19 cellular contexts compared by ENCODE assay signal in genomic region chr1:43008425-43009108, GRCh38. TPM values are rescaled to one million over a fixed set of nuclear protein-coding genes. Genes with fewer than 3 reads are reported as not detected.
DNase-seq lines count a peak whose midpoint lies in the region; FAIRE-seq and TF ChIP-seq lines count a peak whose summit lies in the region.
"Had no signal": no experiment of that assay in that cellular context is flagged by ENCODE, and none has a peak within 500 bp of the region (broad histone marks: within the 10 kb centered on the region; RNA-seq: fewer than 3 reads in every experiment).

No MANE protein-coding gene starts in this region.

- dilution Hi-C loops in keratinocyte (cut with MboI; ENCODE audit: extremely low pct_ligation_motif_present, low sequenced_read_pairs): no loop called here

- no peaks in the 10 kb centered on the region for H3K79me2 ChIP-seq in keratinocyte (ENCODE audit: control insufficient read depth, insufficient read depth, low read length)

- TF ChIP-seq CTCF in keratinocyte (optimal IDR thresholded peaks at IDR 0.05 in 1 of 3, IDR thresholded peaks at IDR 0.05 in 1 of 3, conservative IDR thresholded peaks at IDR 0.05 in 1 of 3; ENCODE audit: extremely low read depth in 1 of 3, insufficient read depth in 2 of 3, low read length in 3 of 3) (no peak), testis (IDR thresholded peaks at IDR 0.05) (no peak), left ventricle myocardium inferior (IDR thresholded peaks at IDR 0.05; ENCODE audit: borderline replicate concordance) (no peak)

- peak; percentile 27; the same call in 1 of the 2 replicates for TF ChIP-seq RAD21 in Ishikawa (IDR thresholded peaks at IDR 0.05; ENCODE audit: low read depth)

- DNase-seq in dermis blood vessel endothelial cell: peak; percentile 41
- peak; percentile 65 for DNase-seq in keratinocyte (ENCODE audit: low read depth, low spot score)
- peak; percentile 19 for DNase-seq in testis
- no peak for DNase-seq in NCI-H187 (lab: John Stamatoyannopoulos, UW)
- no peak for DNase-seq in cortex of kidney (lab: John Stamatoyannopoulos, UW)
- no peak for DNase-seq in left ventricle myocardium inferior
- DNase-seq: activated CD4-positive, CD25-positive, alpha-beta regulatory T cell treated with anti-CD3 and anti-CD28 coated beads, Interleukin-2, amount 50 U/mL, for 72 hours; activated naive CD8-positive, alpha-beta T cell treated with anti-CD3 and anti-CD28 coated beads for 36 hours; EL; immature natural killer cell; IMR-90; NCI-H1417 treated with DMSO at 0.1 percent for 48 hours; NCI-H524 treated with DMSO at 0.1 percent for 48 hours; posterior cingulate gyrus; upper lobe of left lung had no signal

- TF ChIP-seq EP300 in Ishikawa (IDR thresholded peaks at IDR 0.05; ENCODE audit: borderline replicate concordance): peak; percentile 99

- H3K4me3 ChIP-seq in keratinocyte (ENCODE audit: control insufficient read depth in 2 of 3, extremely low read depth in 1 of 3, insufficient read depth in 2 of 3, low read depth in 1 of 3, low read length in 3 of 3) (no peak overlapping the region), testis (no peak overlapping the region), left ventricle myocardium inferior (no peak overlapping the region)
- H3K4me3 ChIP-seq: BLaER1 treated with 17β-estradiol and CSF1 and Interleukin-3, amounts not matched to agents 10 nM and 100 nM; upper lobe of left lung had no signal

- H3K4me1 ChIP-seq in keratinocyte (ENCODE audit: control insufficient read depth, extremely low read depth, insufficient read depth, low read length) (peaks cover 28% of the 10 kb centered on the region), testis (no peaks in the 10 kb centered on the region), left ventricle myocardium inferior (peaks cover 4% of the 10 kb centered on the region)
- H3K4me1 ChIP-seq: Peyer's patch had no signal

- no peak for TF ChIP-seq POLR2A in testis (IDR thresholded peaks at IDR 0.05)

- H3K9ac ChIP-seq in keratinocyte (ENCODE audit: control insufficient read depth, extremely low read depth, insufficient read depth, low read length): peak overlapping the region; percentile 75
- H3K9ac ChIP-seq: BLaER1 treated with 17β-estradiol and CSF1 and Interleukin-3, amounts not matched to agents 10 nM and 100 nM had no signal

- H3K27me3 ChIP-seq in keratinocyte (ENCODE audit: control insufficient read depth, extremely low read depth, insufficient read depth, low read length) (no peaks in the 10 kb centered on the region), testis (no peaks in the 10 kb centered on the region), left ventricle myocardium inferior (ENCODE audit: low read depth) (peaks cover 38% of the 10 kb centered on the region)
- H3K27me3 ChIP-seq: BLaER1 treated with 17β-estradiol and CSF1 and Interleukin-3, amounts not matched to agents 10 nM and 100 nM; Peyer's patch had no signal

- no peaks in the 10 kb centered on the region for H3K9me3 ChIP-seq in keratinocyte (ENCODE audit: control insufficient read depth, low read depth, low read length)
- no peaks in the 10 kb centered on the region for H3K9me3 ChIP-seq in testis
- H3K9me3 ChIP-seq in left ventricle myocardium inferior (replicated peaks): no peaks in the 10 kb centered on the region
- H3K9me3 ChIP-seq: BLaER1 treated with 17β-estradiol and CSF1 and Interleukin-3, amounts not matched to agents 10 nM and 100 nM; Peyer's patch; upper lobe of left lung had no signal

- WGBS in testis, 2 donors: 41 to 49% methylated on average over 18 of the region's 18 CpGs

- H3K9me1 ChIP-seq in keratinocyte (ENCODE audit: control insufficient read depth, extremely low read depth, insufficient read depth, low read length): no peaks in the 10 kb centered on the region

- peak overlapping the region; percentile 67 for H3K27ac ChIP-seq in keratinocyte (ENCODE audit: control insufficient read depth, insufficient read depth, low read length)
- H3K27ac ChIP-seq in testis: no peak overlapping the region
- H3K27ac ChIP-seq in left ventricle myocardium inferior (replicated peaks): no peak overlapping the region
- H3K27ac ChIP-seq: BLaER1 treated with 17β-estradiol and CSF1 and Interleukin-3, amounts not matched to agents 10 nM and 100 nM; Peyer's patch; upper lobe of left lung had no signal

- intact Hi-C loops in testis (cut with DNase I; ENCODE audit: low total_unique reads) (no loop called here), left ventricle myocardium inferior (cut with micrococcal nuclease) (no loop called here)

- FAIRE-seq in keratinocyte (lab: Jason Lieb, UNC): no peak
- FAIRE-seq: GM12892 had no signal

- H4K20me1 ChIP-seq in keratinocyte (ENCODE audit: control insufficient read depth, extremely low read depth, insufficient read depth, low read length): no peaks in the 10 kb centered on the region
- H4K20me1 ChIP-seq: BLaER1 treated with 17β-estradiol and CSF1 and Interleukin-3, amounts not matched to agents 10 nM and 100 nM had no signal

- peak overlapping the region; percentile 71 for H3K4me2 ChIP-seq in keratinocyte (ENCODE audit: control insufficient read depth, extremely low read depth, insufficient read depth, low read depth, low read length)

- peak overlapping the region; percentile 74 for H2AFZ ChIP-seq in keratinocyte (ENCODE audit: control insufficient read depth, low read length)

- H3K36me3 ChIP-seq in keratinocyte (ENCODE audit: control insufficient read depth in 2 of 2, extremely low read depth in 1 of 2, insufficient read depth in 2 of 2, low read length in 2 of 2) (no peaks in the 10 kb centered on the region), testis (ENCODE audit: low read depth, missing control alignments) (no peaks in the 10 kb centered on the region), left ventricle myocardium inferior (no peaks in the 10 kb centered on the region)
- H3K36me3 ChIP-seq: BLaER1 treated with 17β-estradiol and CSF1 and Interleukin-3, amounts not matched to agents 10 nM and 100 nM; Peyer's patch; upper lobe of left lung had no signal

TF ChIP-seq in Ishikawa, 13 proteins besides CTCF, POLR2A, EP300 and RAD21 (continues in another document):
- TF ChIP-seq ZBTB7A (IDR thresholded peaks at IDR 0.05; ENCODE audit: low read depth) (peak; percentile 37), TAF1 (IDR thresholded peaks at IDR 0.05; ENCODE audit: low read depth) (no peak), TCF12 (IDR thresholded peaks at IDR 0.05; ENCODE audit: low read depth) (peak; percentile 99), EGR1 (IDR thresholded peaks at IDR 0.05) (peak; percentile 63; the same call in 1 of the 2 replicates), FOXM1 (IDR thresholded peaks at IDR 0.05; ENCODE audit: borderline replicate concordance, low read depth) (peak; percentile 99), YY1 (IDR thresholded peaks at IDR 0.05; ENCODE audit: low read depth) (no peak), NFIC (IDR thresholded peaks at IDR 0.05) (peak; percentile 82), CREB1 (IDR thresholded peaks at IDR 0.05; ENCODE audit: low read depth) (0 out of 2 replicates have a peak, but pooled peaks have one; percentile 28), TEAD4 (IDR thresholded peaks at IDR 0.05) (peak; percentile 97)
- TF ChIP-seq, protein P1, sequence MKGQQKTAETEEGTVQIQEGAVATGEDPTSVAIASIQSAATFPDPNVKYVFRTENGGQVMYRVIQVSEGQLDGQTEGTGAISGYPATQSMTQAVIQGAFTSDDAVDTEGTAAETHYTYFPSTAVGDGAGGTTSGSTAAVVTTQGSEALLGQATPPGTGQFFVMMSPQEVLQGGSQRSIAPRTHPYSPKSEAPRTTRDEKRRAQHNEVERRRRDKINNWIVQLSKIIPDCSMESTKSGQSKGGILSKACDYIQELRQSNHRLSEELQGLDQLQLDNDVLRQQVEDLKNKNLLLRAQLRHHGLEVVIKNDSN (IDR thresholded peaks at IDR 0.05): no peak
- TF ChIP-seq, protein P2, sequence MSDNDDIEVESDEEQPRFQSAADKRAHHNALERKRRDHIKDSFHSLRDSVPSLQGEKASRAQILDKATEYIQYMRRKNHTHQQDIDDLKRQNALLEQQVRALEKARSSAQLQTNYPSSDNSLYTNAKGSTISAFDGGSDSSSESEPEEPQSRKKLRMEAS (IDR thresholded peaks at IDR 0.05): peak; percentile 89
- TF ChIP-seq, protein P3, sequence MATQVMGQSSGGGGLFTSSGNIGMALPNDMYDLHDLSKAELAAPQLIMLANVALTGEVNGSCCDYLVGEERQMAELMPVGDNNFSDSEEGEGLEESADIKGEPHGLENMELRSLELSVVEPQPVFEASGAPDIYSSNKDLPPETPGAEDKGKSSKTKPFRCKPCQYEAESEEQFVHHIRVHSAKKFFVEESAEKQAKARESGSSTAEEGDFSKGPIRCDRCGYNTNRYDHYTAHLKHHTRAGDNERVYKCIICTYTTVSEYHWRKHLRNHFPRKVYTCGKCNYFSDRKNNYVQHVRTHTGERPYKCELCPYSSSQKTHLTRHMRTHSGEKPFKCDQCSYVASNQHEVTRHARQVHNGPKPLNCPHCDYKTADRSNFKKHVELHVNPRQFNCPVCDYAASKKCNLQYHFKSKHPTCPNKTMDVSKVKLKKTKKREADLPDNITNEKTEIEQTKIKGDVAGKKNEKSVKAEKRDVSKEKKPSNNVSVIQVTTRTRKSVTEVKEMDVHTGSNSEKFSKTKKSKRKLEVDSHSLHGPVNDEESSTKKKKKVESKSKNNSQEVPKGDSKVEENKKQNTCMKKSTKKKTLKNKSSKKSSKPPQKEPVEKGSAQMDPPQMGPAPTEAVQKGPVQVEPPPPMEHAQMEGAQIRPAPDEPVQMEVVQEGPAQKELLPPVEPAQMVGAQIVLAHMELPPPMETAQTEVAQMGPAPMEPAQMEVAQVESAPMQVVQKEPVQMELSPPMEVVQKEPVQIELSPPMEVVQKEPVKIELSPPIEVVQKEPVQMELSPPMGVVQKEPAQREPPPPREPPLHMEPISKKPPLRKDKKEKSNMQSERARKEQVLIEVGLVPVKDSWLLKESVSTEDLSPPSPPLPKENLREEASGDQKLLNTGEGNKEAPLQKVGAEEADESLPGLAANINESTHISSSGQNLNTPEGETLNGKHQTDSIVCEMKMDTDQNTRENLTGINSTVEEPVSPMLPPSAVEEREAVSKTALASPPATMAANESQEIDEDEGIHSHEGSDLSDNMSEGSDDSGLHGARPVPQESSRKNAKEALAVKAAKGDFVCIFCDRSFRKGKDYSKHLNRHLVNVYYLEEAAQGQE (IDR thresholded peaks at IDR 0.05; ENCODE audit: low read depth): no peak

RNA-seq across cellular contexts. Expression of gene SLC2A1, which starts 49.9 kb away (rescaled TPM):
- total RNA-seq in dermis blood vessel endothelial cell: 28.6 and 38.3 TPM in 2 replicates
- 580 to 1,115 TPM (median 689 TPM) in 3 replicates for polyA plus RNA-seq in keratinocyte
- polyA plus RNA-seq in keratinocyte (2011; ENCODE audit: low read depth): 202 TPM
- 275 and 321 TPM in 2 replicates for polyA plus RNA-seq in keratinocyte (2011; cell fraction: cytosol; rRNA removed)
- polyA plus RNA-seq in keratinocyte (2011; cell fraction: nucleus; rRNA removed): 1,814 and 2,318 TPM in 2 replicates
- 844 and 1,046 TPM in 2 replicates for polyA plus RNA-seq in keratinocyte (2012; ENCODE audit: low replicate concordance)
- polyA minus RNA-seq in keratinocyte: 817 to 1,377 TPM (median 1,072 TPM) in 3 replicates
- polyA minus RNA-seq in keratinocyte (2011; cell fraction: cytosol; rRNA and poly(A)+ RNA removed): 724 TPM
- 1,644 and 2,001 TPM in 2 replicates for polyA minus RNA-seq in keratinocyte (2011; cell fraction: nucleus; rRNA and poly(A)+ RNA removed)
- 10 to 100 TPM; 36.9 to 38.3 TPM for total RNA-seq in testis
- 19.4 TPM for polyA plus RNA-seq in testis (ENCODE audit: insufficient read depth, low read depth, low replicate concordance)
- total RNA-seq in left ventricle myocardium inferior: 54.9 TPM

Comparison
In these comparisons a context has a peak if more than half of its experiments do, and no peak if none do; other contexts are left out.
1. DNase-seq: peak in dermis blood vessel endothelial cell (single experiment), keratinocyte (single experiment) and testis (single experiment); none in NCI-H187 (0 of 2), cortex of kidney (single experiment) and left ventricle myocardium inferior (single experiment).